ENCODE assay signal across 16 cellular contexts in the genomic region with DNA sequence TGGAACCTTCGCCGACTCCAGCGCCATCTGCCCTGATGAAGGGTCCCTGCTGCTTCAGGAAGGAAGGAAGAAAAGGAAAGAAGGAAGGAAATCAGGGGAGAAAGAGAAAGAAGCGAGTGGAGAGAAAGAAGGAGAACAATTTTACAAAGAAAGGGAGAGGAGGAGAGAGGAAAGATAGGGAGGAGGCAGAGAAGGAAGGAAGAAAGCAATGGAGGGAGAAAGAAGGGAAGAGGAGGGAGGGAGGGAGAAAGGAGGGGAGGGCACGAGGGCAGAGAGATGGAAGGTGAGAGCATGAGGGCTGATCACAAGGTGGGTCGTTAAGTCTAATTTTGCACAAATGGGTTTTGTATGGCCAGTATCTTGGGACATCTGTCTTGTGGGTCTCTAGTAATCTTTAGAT. TPM values are rescaled to one million over a fixed set of nuclear protein-coding genes. Genes with fewer than 3 reads are reported as not detected.
"Had no signal": no experiment of that assay in that cellular context is flagged by ENCODE, and none has a peak within 500 bp of the region (broad histone marks: within the 10 kb centered on the region; RNA-seq: fewer than 3 reads in every experiment).

No MANE protein-coding gene starts in this region.

- H3K36me3 ChIP-seq: right atrium auricular region, thoracic aorta had no signal

- H3K4me3 ChIP-seq: lung, right atrium auricular region, skin epidermis, thoracic aorta had no signal

- DNase-seq: activated CD4-positive, alpha-beta T cell treated with anti-CD3 and anti-CD28 coated beads, Interleukin-2, amount 50 U/mL, for 1 hour; activated CD8-positive, alpha-beta memory T cell treated with anti-CD3 and anti-CD28 coated beads for 24 hours; activated naive CD4-positive, alpha-beta T cell; anterior cingulate cortex; islet precursor cell; natural killer cell; nucleus accumbens; stimulated activated CD4-positive, alpha-beta T cell treated with anti-CD3 and anti-CD28 coated beads, Interleukin-4, amount 100 ng/mL, for 4 hours; stimulated activated naive CD8-positive, alpha-beta T cell treated with anti-CD3 and anti-CD28 coated beads, Interleukin-15, Interleukin-2, amounts not matched to agents 100 U/mL and 50 U/mL, for 24 hours; T-helper 9 cell had no signal

- H3K27me3 ChIP-seq: right atrium auricular region had no signal

- ATAC-seq: activated CD4-positive, CD25-positive, alpha-beta regulatory T cell treated with anti-CD3 and anti-CD28 coated beads, Interleukin-2, amount 50 U/mL, for 24 hours; natural killer cell; stimulated activated naive CD8-positive, alpha-beta T cell treated with anti-CD3 and anti-CD28 coated beads, Interleukin-15, Interleukin-2, amounts not matched to agents 100 U/mL and 50 U/mL, for 24 hours had no signal

- H3K27ac ChIP-seq: right atrium auricular region had no signal

- H3K9me3 ChIP-seq: right atrium auricular region, thoracic aorta had no signal

RNA-seq across cellular contexts. Expression of gene PARVA, which starts 39.2 kb away (rescaled TPM):
- total RNA-seq: activated T-helper 1 cell treated with anti-CD3 and anti-CD28 coated beads, Interleukin-12 subunit alpha, Interleukin-12 subunit beta, Interleukin-2, Interleukin-4 antibody, amounts not matched to agents 30 ng/mL and 10 ng/mL and 1 ng/mL, durations not matched to agents 14 hours and 24 hours and 36 hours had no signal
